Comparison of ENCODE assay signal across 25 cellular contexts in the genomic region with DNA sequence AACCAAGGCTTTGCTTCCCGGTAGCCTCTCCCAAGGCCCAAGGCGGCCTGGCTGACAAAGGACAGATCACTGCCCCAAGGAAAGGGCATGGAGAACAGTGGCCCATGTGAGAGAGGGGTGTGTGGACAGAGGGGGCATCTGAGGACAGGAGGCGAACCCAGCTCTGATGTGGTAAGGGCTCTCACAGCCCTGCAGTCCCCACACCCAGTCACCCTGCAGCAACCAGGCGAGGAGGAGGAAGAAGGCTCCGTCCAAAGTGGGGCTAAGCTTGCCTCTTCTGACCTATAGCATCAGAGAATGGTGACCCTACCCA.
"Had no signal": no experiment of that assay in that cellular context is flagged by ENCODE, and none has a peak within 500 bp of the region (broad histone marks: within the 10 kb centered on the region; RNA-seq: fewer than 3 reads in every experiment).

No MANE protein-coding gene starts in this region.

- H3K27ac Mint-ChIP-seq: activated B cell treated with CpG ODN at 0.5 μM for 24 hours; activated CD4-positive, alpha-beta memory T cell treated with anti-CD3 and anti-CD28 coated beads, Interleukin-2, amount 10 ng/mL, durations not matched to agents 7 days and 5 days; activated CD4-positive, alpha-beta T cell treated with anti-CD3 and anti-CD28 coated beads for 36 hours; activated naive CD4-positive, alpha-beta T cell treated with anti-CD3 and anti-CD28 coated beads for 36 hours; activated naive CD8-positive, alpha-beta T cell; activated T-helper 17 cell treated with anti-CD3 and anti-CD28 coated beads, Interleukin-2, amount 50 U/mL, for 72 hours; T-helper 1 cell treated with Interleukin-12 subunit alpha and Interleukin-12 subunit beta and Interleukin-4 antibody, amounts not matched to agents 30 μg/mL and 1 μg/mL, for 36 hours had no signal

- H3K4me3 Mint-ChIP-seq: activated B cell treated with CpG ODN at 0.5 μM for 24 hours; activated CD4-positive, alpha-beta memory T cell treated with anti-CD3 and anti-CD28 coated beads, Interleukin-2, amount 10 ng/mL, durations not matched to agents 7 days and 5 days; activated CD4-positive, alpha-beta T cell treated with anti-CD3 and anti-CD28 coated beads for 36 hours; activated naive CD4-positive, alpha-beta T cell treated with anti-CD3 and anti-CD28 coated beads for 36 hours; activated naive CD8-positive, alpha-beta T cell; activated T-helper 17 cell treated with anti-CD3 and anti-CD28 coated beads, Interleukin-2, amount 50 U/mL, for 72 hours; T-helper 1 cell treated with Interleukin-12 subunit alpha and Interleukin-12 subunit beta and Interleukin-4 antibody, amounts not matched to agents 30 μg/mL and 1 μg/mL, for 36 hours had no signal

- H3K36me3 Mint-ChIP-seq: activated naive CD8-positive, alpha-beta T cell had no signal

- H3K4me1 Mint-ChIP-seq: activated B cell treated with CpG ODN at 0.5 μM for 24 hours; activated CD4-positive, alpha-beta T cell treated with anti-CD3 and anti-CD28 coated beads for 36 hours; activated T-helper 17 cell treated with anti-CD3 and anti-CD28 coated beads, Interleukin-2, amount 50 U/mL, for 72 hours had no signal

- H3K36me3 ChIP-seq: SJCRH30 had no signal

- H3K4me3 ChIP-seq: SJCRH30 had no signal

- ATAC-seq: activated CD4-positive, alpha-beta T cell treated with anti-CD3 and anti-CD28 coated beads for 36 hours; activated T-helper 17 cell treated with anti-CD3 and anti-CD28 coated beads, Interleukin-2, amount 50 U/mL, for 72 hours; Panc1; Right ventricle myocardium inferior had no signal

- H3K27ac ChIP-seq: SJCRH30 had no signal

- H3K9me3 Mint-ChIP-seq: activated B cell treated with CpG ODN at 0.5 μM for 24 hours; activated CD4-positive, alpha-beta memory T cell treated with anti-CD3 and anti-CD28 coated beads, Interleukin-2, amount 10 ng/mL, durations not matched to agents 7 days and 5 days; activated naive CD4-positive, alpha-beta T cell treated with anti-CD3 and anti-CD28 coated beads for 36 hours; activated T-helper 17 cell treated with anti-CD3 and anti-CD28 coated beads, Interleukin-2, amount 50 U/mL, for 72 hours; T-helper 1 cell treated with Interleukin-12 subunit alpha and Interleukin-12 subunit beta and Interleukin-4 antibody, amounts not matched to agents 30 μg/mL and 1 μg/mL, for 36 hours had no signal

- H3K27me3 Mint-ChIP-seq: activated CD4-positive, alpha-beta memory T cell treated with anti-CD3 and anti-CD28 coated beads, Interleukin-2, amount 10 ng/mL, durations not matched to agents 7 days and 5 days; activated CD4-positive, alpha-beta T cell treated with anti-CD3 and anti-CD28 coated beads for 36 hours; activated naive CD8-positive, alpha-beta T cell; activated T-helper 17 cell treated with anti-CD3 and anti-CD28 coated beads, Interleukin-2, amount 50 U/mL, for 72 hours had no signal

- DNase-seq: activated B cell treated with CpG ODN at 0.5 μM for 24 hours; activated CD4-positive, alpha-beta memory T cell treated with anti-CD3 and anti-CD28 coated beads, Interleukin-2, amount 10 ng/mL, durations not matched to agents 7 days and 5 days; activated CD4-positive, alpha-beta T cell treated with anti-CD3 and anti-CD28 coated beads for 36 hours; activated CD4-positive, alpha-beta T cell treated with anti-CD3 and anti-CD28 coated beads, Interleukin-2, amount 50 U/mL, for 1 hour; activated gamma-delta T cell; activated naive CD4-positive, alpha-beta T cell treated with anti-CD3 and anti-CD28 coated beads for 36 hours; activated T-cell treated with anti-CD3 and anti-CD28 coated beads for 4 hours; activated T-cell treated with anti-CD3 and anti-CD28 coated beads, Interleukin-2, amount 50 U/mL, for 48 hours; amygdala; cerebellar nuclear complex; KG1; NCI-H1092; NCI-H1417; NCI-H2029 treated with DMSO at 0.1 percent for 48 hours; NCI-H510A treated with DMSO at 0.1 percent for 48 hours; NCI-H69; NK-92 treated with Interleukin-12 subunit alpha and Interleukin-12 subunit beta, amount 100 ng/mL, for 24 hours; OCI-M1; RPMI8226; SJCRH30 had no signal

- H3K27me3 ChIP-seq: SJCRH30 had no signal
